8 cellular contexts compared by ENCODE assay signal in genomic region chr6:106446287-106446885, GRCh38.
DNase-seq lines count a peak whose midpoint lies in the region; ATAC-seq and TF ChIP-seq lines count a peak whose summit lies in the region.

No MANE protein-coding gene starts in this region.

- ATAC-seq in HG03432 (IDR thresholded peaks at IDR 0.05; ENCODE audit: unreplicated experiment) (no peak), HG03342 (IDR thresholded peaks at IDR 0.05; ENCODE audit: unreplicated experiment) (no peak)

- peak; percentile 46 for DNase-seq in Caki2 (ENCODE audit: low read depth)
- DNase-seq in astrocyte of the cerebellum (ENCODE audit: low read depth), result no peak
- peak; percentile 13 for DNase-seq in midbrain (lab: John Stamatoyannopoulos, UW)
- DNase-seq in NCI-H1048 (lab: John Stamatoyannopoulos, UW), result no peak
- no peak for DNase-seq in NCI-H524 treated with DMSO at 0.1 percent for 48 hours (lab: John Stamatoyannopoulos, UW)

- in situ Hi-C loops in Caki2 (cut with HindIII; ENCODE audit: low pct_unique_long_range_greater_than_20kb, low sequenced_read_pairs) (loop anchor here (25.0 kb wide), 1 partner anchor 116 kb away; no protein-coding TSS in a partner anchor), astrocyte of the cerebellum (cut with HindIII; ENCODE audit: low sequenced_read_pairs) (loop anchor here (5.0 kb wide), 1 partner anchor 116 kb away; no protein-coding TSS in a partner anchor)

- no peak overlapping the region for H3K4me3 ChIP-seq in astrocyte of the cerebellum (ENCODE audit: low read depth, low read length)

- TF ChIP-seq CTCF in LNCAP (IDR thresholded peaks at IDR 0.05), result peak; percentile 63
- peak; percentile 23 for TF ChIP-seq CTCF in astrocyte of the cerebellum (IDR thresholded peaks at IDR 0.05; ENCODE audit: low read depth, low read length, missing control alignments)

Comparison
In these comparisons a context has a peak if more than half of its experiments do, and no peak if none do; other contexts are left out.
1. DNase-seq: peak in Caki2 (single experiment) and midbrain (single experiment); none in astrocyte of the cerebellum (single experiment), NCI-H1048 (single experiment) and NCI-H524 treated with DMSO at 0.1 percent for 48 hours (single experiment).